ENCODE assay signal across 1 cellular context in the genomic region with DNA sequence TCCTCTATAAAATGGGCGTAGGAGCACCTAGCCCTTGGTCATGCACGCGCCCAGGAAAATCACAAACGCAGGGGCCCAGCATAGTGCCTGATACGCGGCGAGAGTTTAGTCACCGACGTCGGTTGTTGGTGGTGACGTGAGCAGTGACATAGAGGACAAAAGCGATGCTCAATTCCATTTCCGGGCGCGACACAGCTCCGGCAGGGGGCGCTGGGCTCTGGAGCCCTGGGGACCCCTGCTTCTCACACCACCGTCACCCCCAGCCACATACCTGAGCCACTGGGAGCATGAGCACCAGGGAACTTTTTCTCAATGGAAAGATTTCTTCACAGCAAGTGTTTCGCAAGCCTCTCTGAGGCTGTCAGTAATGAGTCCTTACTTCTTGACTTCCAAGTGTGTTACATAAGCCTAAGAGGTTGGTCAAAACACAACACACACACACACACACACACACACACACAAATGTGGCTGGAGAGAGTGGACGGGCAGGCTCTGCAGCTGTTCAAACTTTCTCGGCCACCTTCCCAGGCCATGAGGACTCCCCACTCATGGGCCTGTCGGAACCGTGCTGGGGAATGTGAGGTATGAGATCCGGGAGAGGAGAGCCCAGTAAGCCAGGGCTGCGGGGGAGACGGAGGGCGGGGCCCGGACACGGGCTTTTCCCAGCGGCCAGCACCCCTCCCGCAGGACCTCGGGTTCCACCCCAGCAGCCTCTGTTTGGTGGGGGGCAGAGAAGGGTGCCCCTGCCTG.
A peak's percentile ranks its signal among the peaks of the same experiment; 100 is the strongest.
TF ChIP-seq lines count a peak whose summit lies in the region.

No MANE protein-coding gene starts in this region.

TF ChIP-seq in K562, 482 proteins besides CTCF, POLR2A, EP300 and RAD21 (continued from another document and continues in another):
- TF ChIP-seq BRCA1 (IDR thresholded peaks at IDR 0.05) (no peak), BRCA1 (CRISPR knock-in tag; IDR thresholded peaks at IDR 0.05) (no peak), HDAC1 (IDR thresholded peaks at IDR 0.05) (peak in 1 of 2 experiments; percentile 76; a peak in 2 of 4 replicates), RFX5 (IDR thresholded peaks at IDR 0.05; ENCODE audit: low read depth, low read length) (0 out of 2 replicates have a peak, but pooled peaks have one; percentile 31), SAP30 (IDR thresholded peaks at IDR 0.05; ENCODE audit: borderline replicate concordance, insufficient read depth, low read depth, low read length, poor library complexity, severe bottlenecking) (no peak), HDAC6 (IDR thresholded peaks at IDR 0.05; ENCODE audit: low read depth, low read length) (no peak), NFATC3 (IDR thresholded peaks at IDR 0.05) (peak; percentile 41; the same call in 1 of the 2 replicates), MBD2 (IDR thresholded peaks at IDR 0.05; ENCODE audit: borderline replicate concordance, low read depth) (no peak; the same call in 1 of the 2 replicates), SRSF7 (optimal IDR thresholded peaks at IDR 0.05; ENCODE audit: low read depth, low read length) (no peak), GTF2A2 (tag; IDR thresholded peaks at IDR 0.05) (no peak), EHMT2 (IDR thresholded peaks at IDR 0.05) (peak; percentile 62; the same call in 1 of the 2 replicates), KLF10 (CRISPR knock-in tag; IDR thresholded peaks at IDR 0.05) (no peak), CREB1 (IDR thresholded peaks at IDR 0.05) (peak; percentile 98), CREB1 (CRISPR knock-in tag; IDR thresholded peaks at IDR 0.05) (peak; percentile 97), CREM (IDR thresholded peaks at IDR 0.05; ENCODE audit: low read depth) (peak; percentile 98), DACH1 (IDR thresholded peaks at IDR 0.05; ENCODE audit: partially characterized antibody) (no peak), IFI16 (CRISPR knock-in tag; IDR thresholded peaks at IDR 0.05) (no peak), POLR3A (IDR thresholded peaks at IDR 0.05; ENCODE audit: borderline replicate concordance, extremely low read depth, insufficient read depth, insufficient read length) (no peak), RB1 (IDR thresholded peaks at IDR 0.05; ENCODE audit: low read depth) (peak; percentile 68)
- TF ChIP-seq, protein P1, sequence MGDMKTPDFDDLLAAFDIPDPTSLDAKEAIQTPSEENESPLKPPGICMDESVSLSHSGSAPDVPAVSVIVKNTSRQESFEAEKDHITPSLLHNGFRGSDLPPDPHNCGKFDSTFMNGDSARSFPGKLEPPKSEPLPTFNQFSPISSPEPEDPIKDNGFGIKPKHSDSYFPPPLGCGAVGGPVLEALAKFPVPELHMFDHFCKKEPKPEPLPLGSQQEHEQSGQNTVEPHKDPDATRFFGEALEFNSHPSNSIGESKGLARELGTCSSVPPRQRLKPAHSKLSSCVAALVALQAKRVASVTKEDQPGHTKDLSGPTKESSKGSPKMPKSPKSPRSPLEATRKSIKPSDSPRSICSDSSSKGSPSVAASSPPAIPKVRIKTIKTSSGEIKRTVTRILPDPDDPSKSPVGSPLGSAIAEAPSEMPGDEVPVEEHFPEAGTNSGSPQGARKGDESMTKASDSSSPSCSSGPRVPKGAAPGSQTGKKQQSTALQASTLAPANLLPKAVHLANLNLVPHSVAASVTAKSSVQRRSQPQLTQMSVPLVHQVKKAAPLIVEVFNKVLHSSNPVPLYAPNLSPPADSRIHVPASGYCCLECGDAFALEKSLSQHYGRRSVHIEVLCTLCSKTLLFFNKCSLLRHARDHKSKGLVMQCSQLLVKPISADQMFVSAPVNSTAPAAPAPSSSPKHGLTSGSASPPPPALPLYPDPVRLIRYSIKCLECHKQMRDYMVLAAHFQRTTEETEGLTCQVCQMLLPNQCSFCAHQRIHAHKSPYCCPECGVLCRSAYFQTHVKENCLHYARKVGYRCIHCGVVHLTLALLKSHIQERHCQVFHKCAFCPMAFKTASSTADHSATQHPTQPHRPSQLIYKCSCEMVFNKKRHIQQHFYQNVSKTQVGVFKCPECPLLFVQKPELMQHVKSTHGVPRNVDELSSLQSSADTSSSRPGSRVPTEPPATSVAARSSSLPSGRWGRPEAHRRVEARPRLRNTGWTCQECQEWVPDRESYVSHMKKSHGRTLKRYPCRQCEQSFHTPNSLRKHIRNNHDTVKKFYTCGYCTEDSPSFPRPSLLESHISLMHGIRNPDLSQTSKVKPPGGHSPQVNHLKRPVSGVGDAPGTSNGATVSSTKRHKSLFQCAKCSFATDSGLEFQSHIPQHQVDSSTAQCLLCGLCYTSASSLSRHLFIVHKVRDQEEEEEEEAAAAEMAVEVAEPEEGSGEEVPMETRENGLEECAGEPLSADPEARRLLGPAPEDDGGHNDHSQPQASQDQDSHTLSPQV (IDR thresholded peaks at IDR 0.05) = peak; percentile 92
- TF ChIP-seq, protein P2, sequence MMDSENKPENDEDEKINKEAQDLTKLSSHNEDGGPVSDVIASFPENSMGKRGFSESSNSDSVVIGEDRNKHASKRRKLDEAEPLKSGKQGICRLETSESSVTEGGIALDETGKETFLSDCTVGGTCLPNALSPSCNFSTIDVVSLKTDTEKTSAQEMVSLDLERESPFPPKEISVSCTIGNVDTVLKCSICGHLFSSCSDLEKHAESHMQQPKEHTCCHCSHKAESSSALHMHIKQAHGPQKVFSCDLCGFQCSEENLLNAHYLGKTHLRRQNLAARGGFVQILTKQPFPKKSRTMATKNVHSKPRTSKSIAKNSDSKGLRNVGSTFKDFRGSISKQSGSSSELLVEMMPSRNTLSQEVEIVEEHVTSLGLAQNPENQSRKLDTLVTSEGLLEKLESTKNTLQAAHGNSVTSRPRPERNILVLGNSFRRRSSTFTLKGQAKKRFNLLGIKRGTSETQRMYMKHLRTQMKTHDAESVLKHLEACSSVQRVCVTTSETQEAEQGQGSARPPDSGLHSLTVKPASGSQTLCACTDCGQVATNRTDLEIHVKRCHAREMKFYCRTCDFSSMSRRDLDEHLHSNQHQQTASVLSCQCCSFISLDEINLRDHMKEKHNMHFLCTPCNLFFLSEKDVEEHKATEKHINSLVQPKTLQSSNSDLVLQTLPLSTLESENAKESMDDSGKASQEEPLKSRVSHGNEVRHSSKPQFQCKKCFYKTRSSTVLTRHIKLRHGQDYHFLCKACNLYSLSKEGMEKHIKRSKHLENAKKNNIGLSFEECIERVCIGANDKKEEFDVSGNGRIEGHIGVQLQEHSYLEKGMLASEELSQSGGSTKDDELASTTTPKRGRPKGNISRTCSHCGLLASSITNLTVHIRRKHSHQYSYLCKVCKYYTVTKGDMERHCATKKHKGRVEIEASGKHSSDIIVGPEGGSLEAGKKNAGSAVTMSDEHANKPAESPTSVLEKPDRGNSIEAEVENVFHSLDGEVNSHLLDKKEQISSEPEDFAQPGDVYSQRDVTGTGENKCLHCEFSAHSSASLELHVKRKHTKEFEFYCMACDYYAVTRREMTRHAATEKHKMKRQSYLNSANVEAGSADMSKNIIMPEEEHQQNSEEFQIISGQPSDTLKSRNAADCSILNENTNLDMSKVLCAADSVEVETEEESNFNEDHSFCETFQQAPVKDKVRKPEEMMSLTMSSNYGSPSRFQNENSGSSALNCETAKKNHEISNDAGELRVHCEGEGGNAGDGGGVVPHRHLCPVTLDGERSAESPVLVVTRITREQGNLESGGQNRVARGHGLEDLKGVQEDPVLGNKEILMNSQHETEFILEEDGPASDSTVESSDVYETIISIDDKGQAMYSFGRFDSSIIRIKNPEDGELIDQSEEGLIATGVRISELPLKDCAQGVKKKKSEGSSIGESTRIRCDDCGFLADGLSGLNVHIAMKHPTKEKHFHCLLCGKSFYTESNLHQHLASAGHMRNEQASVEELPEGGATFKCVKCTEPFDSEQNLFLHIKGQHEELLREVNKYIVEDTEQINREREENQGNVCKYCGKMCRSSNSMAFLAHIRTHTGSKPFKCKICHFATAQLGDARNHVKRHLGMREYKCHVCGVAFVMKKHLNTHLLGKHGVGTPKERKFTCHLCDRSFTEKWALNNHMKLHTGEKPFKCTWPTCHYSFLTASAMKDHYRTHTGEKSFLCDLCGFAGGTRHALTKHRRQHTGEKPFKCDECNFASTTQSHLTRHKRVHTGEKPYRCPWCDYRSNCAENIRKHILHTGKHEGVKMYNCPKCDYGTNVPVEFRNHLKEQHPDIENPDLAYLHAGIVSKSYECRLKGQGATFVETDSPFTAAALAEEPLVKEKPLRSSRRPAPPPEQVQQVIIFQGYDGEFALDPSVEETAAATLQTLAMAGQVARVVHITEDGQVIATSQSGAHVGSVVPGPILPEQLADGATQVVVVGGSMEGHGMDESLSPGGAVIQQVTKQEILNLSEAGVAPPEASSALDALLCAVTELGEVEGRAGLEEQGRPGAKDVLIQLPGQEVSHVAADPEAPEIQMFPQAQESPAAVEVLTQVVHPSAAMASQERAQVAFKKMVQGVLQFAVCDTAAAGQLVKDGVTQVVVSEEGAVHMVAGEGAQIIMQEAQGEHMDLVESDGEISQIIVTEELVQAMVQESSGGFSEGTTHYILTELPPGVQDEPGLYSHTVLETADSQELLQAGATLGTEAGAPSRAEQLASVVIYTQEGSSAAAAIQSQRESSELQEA (IDR thresholded peaks at IDR 0.05; ENCODE audit: low read depth) = no peak
- TF ChIP-seq, protein P3, sequence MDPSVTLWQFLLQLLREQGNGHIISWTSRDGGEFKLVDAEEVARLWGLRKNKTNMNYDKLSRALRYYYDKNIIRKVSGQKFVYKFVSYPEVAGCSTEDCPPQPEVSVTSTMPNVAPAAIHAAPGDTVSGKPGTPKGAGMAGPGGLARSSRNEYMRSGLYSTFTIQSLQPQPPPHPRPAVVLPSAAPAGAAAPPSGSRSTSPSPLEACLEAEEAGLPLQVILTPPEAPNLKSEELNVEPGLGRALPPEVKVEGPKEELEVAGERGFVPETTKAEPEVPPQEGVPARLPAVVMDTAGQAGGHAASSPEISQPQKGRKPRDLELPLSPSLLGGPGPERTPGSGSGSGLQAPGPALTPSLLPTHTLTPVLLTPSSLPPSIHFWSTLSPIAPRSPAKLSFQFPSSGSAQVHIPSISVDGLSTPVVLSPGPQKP (CRISPR knock-in tag; IDR thresholded peaks at IDR 0.05) = no peak
- TF ChIP-seq, protein P4, sequence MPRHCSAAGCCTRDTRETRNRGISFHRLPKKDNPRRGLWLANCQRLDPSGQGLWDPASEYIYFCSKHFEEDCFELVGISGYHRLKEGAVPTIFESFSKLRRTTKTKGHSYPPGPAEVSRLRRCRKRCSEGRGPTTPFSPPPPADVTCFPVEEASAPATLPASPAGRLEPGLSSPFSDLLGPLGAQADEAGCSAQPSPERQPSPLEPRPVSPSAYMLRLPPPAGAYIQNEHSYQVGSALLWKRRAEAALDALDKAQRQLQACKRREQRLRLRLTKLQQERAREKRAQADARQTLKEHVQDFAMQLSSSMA (CRISPR knock-in tag; IDR thresholded peaks at IDR 0.05) = no peak
- TF ChIP-seq, protein P5, sequence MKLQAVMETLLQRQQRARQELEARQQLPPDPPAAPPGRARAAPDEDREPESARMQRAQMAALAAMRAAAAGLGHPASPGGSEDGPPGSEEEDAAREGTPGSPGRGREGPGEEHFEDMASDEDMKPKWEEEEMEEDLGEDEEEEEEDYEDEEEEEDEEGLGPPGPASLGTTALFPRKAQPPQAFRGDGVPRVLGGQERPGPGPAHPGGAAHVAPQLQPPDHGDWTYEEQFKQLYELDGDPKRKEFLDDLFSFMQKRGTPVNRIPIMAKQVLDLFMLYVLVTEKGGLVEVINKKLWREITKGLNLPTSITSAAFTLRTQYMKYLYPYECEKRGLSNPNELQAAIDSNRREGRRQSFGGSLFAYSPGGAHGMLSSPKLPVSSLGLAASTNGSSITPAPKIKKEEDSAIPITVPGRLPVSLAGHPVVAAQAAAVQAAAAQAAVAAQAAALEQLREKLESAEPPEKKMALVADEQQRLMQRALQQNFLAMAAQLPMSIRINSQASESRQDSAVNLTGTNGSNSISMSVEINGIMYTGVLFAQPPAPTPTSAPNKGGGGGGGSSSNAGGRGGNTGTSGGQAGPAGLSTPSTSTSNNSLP (IDR thresholded peaks at IDR 0.05; ENCODE audit: borderline replicate concordance, low read depth, low read length) = no peak
- TF ChIP-seq, protein P6, sequence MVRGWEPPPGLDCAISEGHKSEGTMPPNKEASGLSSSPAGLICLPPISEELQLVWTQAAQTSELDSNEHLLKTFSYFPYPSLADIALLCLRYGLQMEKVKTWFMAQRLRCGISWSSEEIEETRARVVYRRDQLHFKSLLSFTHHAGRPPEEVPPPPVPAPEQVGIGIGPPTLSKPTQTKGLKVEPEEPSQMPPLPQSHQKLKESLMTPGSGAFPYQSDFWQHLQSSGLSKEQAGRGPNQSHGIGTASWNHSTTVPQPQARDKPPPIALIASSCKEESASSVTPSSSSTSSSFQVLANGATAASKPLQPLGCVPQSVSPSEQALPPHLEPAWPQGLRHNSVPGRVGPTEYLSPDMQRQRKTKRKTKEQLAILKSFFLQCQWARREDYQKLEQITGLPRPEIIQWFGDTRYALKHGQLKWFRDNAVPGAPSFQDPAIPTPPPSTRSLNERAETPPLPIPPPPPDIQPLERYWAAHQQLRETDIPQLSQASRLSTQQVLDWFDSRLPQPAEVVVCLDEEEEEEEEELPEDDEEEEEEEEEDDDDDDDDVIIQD (CRISPR knock-in tag; IDR thresholded peaks at IDR 0.05) = no peak
- TF ChIP-seq, protein P7, sequence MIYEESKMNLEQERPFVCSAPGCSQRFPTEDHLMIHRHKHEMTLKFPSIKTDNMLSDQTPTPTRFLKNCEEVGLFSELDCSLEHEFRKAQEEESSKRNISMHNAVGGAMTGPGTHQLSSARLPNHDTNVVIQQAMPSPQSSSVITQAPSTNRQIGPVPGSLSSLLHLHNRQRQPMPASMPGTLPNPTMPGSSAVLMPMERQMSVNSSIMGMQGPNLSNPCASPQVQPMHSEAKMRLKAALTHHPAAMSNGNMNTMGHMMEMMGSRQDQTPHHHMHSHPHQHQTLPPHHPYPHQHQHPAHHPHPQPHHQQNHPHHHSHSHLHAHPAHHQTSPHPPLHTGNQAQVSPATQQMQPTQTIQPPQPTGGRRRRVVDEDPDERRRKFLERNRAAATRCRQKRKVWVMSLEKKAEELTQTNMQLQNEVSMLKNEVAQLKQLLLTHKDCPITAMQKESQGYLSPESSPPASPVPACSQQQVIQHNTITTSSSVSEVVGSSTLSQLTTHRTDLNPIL (CRISPR knock-in tag; IDR thresholded peaks at IDR 0.05) = no peak
- TF ChIP-seq, protein P8, sequence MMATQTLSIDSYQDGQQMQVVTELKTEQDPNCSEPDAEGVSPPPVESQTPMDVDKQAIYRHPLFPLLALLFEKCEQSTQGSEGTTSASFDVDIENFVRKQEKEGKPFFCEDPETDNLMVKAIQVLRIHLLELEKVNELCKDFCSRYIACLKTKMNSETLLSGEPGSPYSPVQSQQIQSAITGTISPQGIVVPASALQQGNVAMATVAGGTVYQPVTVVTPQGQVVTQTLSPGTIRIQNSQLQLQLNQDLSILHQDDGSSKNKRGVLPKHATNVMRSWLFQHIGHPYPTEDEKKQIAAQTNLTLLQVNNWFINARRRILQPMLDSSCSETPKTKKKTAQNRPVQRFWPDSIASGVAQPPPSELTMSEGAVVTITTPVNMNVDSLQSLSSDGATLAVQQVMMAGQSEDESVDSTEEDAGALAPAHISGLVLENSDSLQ (IDR thresholded peaks at IDR 0.05) = peak; percentile 59
- TF ChIP-seq, protein P9, sequence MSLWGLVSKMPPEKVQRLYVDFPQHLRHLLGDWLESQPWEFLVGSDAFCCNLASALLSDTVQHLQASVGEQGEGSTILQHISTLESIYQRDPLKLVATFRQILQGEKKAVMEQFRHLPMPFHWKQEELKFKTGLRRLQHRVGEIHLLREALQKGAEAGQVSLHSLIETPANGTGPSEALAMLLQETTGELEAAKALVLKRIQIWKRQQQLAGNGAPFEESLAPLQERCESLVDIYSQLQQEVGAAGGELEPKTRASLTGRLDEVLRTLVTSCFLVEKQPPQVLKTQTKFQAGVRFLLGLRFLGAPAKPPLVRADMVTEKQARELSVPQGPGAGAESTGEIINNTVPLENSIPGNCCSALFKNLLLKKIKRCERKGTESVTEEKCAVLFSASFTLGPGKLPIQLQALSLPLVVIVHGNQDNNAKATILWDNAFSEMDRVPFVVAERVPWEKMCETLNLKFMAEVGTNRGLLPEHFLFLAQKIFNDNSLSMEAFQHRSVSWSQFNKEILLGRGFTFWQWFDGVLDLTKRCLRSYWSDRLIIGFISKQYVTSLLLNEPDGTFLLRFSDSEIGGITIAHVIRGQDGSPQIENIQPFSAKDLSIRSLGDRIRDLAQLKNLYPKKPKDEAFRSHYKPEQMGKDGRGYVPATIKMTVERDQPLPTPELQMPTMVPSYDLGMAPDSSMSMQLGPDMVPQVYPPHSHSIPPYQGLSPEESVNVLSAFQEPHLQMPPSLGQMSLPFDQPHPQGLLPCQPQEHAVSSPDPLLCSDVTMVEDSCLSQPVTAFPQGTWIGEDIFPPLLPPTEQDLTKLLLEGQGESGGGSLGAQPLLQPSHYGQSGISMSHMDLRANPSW (CRISPR knock-in tag; IDR thresholded peaks at IDR 0.05) = no peak
